8 cellular contexts compared by ENCODE assay signal in genomic region chr5:16464664-16465543, GRCh38. TPM values are rescaled to one million over a fixed set of nuclear protein-coding genes. Genes with fewer than 3 reads are reported as not detected.
A peak's percentile ranks its signal among the peaks of the same experiment; 100 is the strongest.
DNase-seq lines count a peak whose midpoint lies in the region; ATAC-seq and TF ChIP-seq lines count a peak whose summit lies in the region.

No MANE protein-coding gene starts in this region.

- no peaks in the 10 kb centered on the region for H3K9me3 Mint-ChIP-seq in activated T-cell treated with anti-CD3 and anti-CD28 coated beads, Interleukin-2, amount 50 U/mL, for 72 hours

- intact Hi-C loops in A673 (cut with micrococcal nuclease; ENCODE audit: unreplicated experiment): no loop called here
- intact Hi-C loops in heart right ventricle (cut with DNase I): loop anchor here in 3 of 10 donors (2.0 to 5.0 kb wide), 2 partner anchors 202 kb away; no protein-coding TSS in a partner anchor
- intact Hi-C loops in gastrocnemius medialis (cut with DNase I; ENCODE audit: low total_unique reads): loop anchor here (2.0 to 10.0 kb wide), 2 partner anchors 86 to 470 kb away; partner anchors contain the start of gene MYO10

- peak overlapping the region; percentile 98 to 99 for H3K4me3 Mint-ChIP-seq in activated T-cell treated with anti-CD3 and anti-CD28 coated beads, Interleukin-2, amount 50 U/mL, for 72 hours

- H3K27me3 Mint-ChIP-seq in activated T-cell treated with anti-CD3 and anti-CD28 coated beads, Interleukin-2, amount 50 U/mL, for 72 hours (ENCODE audit: low read depth): no peaks in the 10 kb centered on the region

- H3K27ac Mint-ChIP-seq in activated T-cell treated with anti-CD3 and anti-CD28 coated beads, Interleukin-2, amount 50 U/mL, for 72 hours: peak overlapping the region; percentile 93

- H3K36me3 ChIP-seq in A673 (ENCODE audit: insufficient read depth, low read length, poor library complexity, severe bottlenecking): peaks cover 37% of the 10 kb centered on the region
- peaks cover 0 to 41% (median 17%) of the 10 kb centered on the region in 9 donors for H3K36me3 ChIP-seq in heart right ventricle
- peaks cover 0 to 22% of the 10 kb centered on the region in 2 donors for H3K36me3 ChIP-seq in gastrocnemius medialis

- in situ Hi-C loops in gastrocnemius medialis (cut with MboI; ENCODE audit: low sequenced_read_pairs in 4 of 4): loop anchor here in 3 of 4 donors (25.0 kb wide), 2 partner anchors 322 to 722 kb away; no protein-coding TSS in a partner anchor

- POLR2A ChIA-PET in A673 (lab: Charles Lee; ENCODE audit: low non-redundant PET): no interaction called here

- H3K4me1 Mint-ChIP-seq in activated T-cell treated with anti-CD3 and anti-CD28 coated beads, Interleukin-2, amount 50 U/mL, for 72 hours (ENCODE audit: low read depth): peaks cover 83% of the 10 kb centered on the region

- TF ChIP-seq POLR2A in gastrocnemius medialis (IDR thresholded peaks at IDR 0.05): no peak

- no peak for TF ChIP-seq CTCF in A673 (conservative IDR thresholded peaks at IDR 0.05; ENCODE audit: low read depth, low read length)
- TF ChIP-seq CTCF in HL-60 (IDR thresholded peaks at IDR 0.05; ENCODE audit: insufficient read depth, low read length): no peak
- no peak for TF ChIP-seq CTCF in heart right ventricle (IDR thresholded peaks at IDR 0.05)
- TF ChIP-seq CTCF in gastrocnemius medialis (IDR thresholded peaks at IDR 0.05 in 4 of 5, conservative IDR thresholded peaks at IDR 0.05 in 1 of 5): no peak

- no peaks in the 10 kb centered on the region for H3K27me3 ChIP-seq in A673 (replicated peaks; ENCODE audit: insufficient read depth, low read depth, low read length, poor library complexity)
- H3K27me3 ChIP-seq in HL-60 (ENCODE audit: insufficient read depth, poor library complexity, severe bottlenecking): no peaks in the 10 kb centered on the region
- H3K27me3 ChIP-seq in heart right ventricle: no peaks in the 10 kb centered on the region
- H3K27me3 ChIP-seq in gastrocnemius medialis: no peaks in the 10 kb centered on the region

- BruUV-seq in A673 (replicated peaks; lab: Mats Ljungman, UMichigan): TSS peak; percentile 75

- H3K27ac ChIP-seq in A673 (ENCODE audit: low read depth, low read length, poor library complexity, severe bottlenecking): peak overlapping the region; percentile 90
- H3K27ac ChIP-seq in HL-60 (replicated peaks): peak overlapping the region; percentile 89
- peak overlapping the region; percentile 18 to 96 (median 91) for H3K27ac ChIP-seq in heart right ventricle
- peak overlapping the region; percentile 87 to 94 (median 92) for H3K27ac ChIP-seq in gastrocnemius medialis

- H3K4me3 ChIP-seq in A673 (ENCODE audit: low read depth, low read length, poor library complexity, severe bottlenecking) (peak overlapping the region; percentile 91), HL-60 (replicated peaks; ENCODE audit: insufficient read depth, low read length) (peak overlapping the region; percentile 99), heart right ventricle (peak overlapping the region; percentile 53 to 99 (median 90)), gastrocnemius medialis (peak overlapping the region; percentile 78 to 97 (median 92))

- no peak for DNase-seq in A673 (ENCODE audit: low spot score)
- peak in 1 of 2 experiments; percentile 42 for DNase-seq in HL-60 (ENCODE audit: low read depth in 1 of 2, low spot score in 1 of 2)
- DNase-seq in activated T-cell treated with anti-CD3 and anti-CD28 coated beads, Interleukin-2, amount 50 U/mL, for 72 hours: no peak
- no peak for DNase-seq in heart right ventricle
- no peak for DNase-seq in gastrocnemius medialis
- DNase-seq in NCI-H2081 treated with DMSO at 0.1 percent for 48 hours (lab: John Stamatoyannopoulos, UW): no peak

- H3K4me1 ChIP-seq in A673 (ENCODE audit: insufficient read depth, low read length, poor library complexity, severe bottlenecking): peaks cover 24% of the 10 kb centered on the region
- H3K4me1 ChIP-seq in heart right ventricle: peaks cover 3 to 88% (median 63%) of the 10 kb centered on the region in 9 donors
- peaks cover 84 to 85% of the 10 kb centered on the region in 2 donors for H3K4me1 ChIP-seq in gastrocnemius medialis

- 4 to 6% methylated on average over 40 of the region's 40 CpGs for WGBS in heart right ventricle, 2 donors

- CTCF ChIA-PET in A673 (lab: Charles Lee): interaction anchor here (0.7 kb wide), 1 partner anchor 9 kb away, joined by 5 read pairs; no protein-coding TSS in a partner anchor

- ATAC-seq in activated T-cell treated with anti-CD3 and anti-CD28 coated beads, Interleukin-2, amount 50 U/mL, for 72 hours (replicated peaks in 1 of 2): no peak
- peak in 4 of 8 donors; percentile 0 to 25 (median 0) for ATAC-seq in heart right ventricle
- ATAC-seq in gastrocnemius medialis: no peak
- ATAC-seq in HG02938 (IDR thresholded peaks at IDR 0.05; ENCODE audit: unreplicated experiment): no peak
- ATAC-seq in GM19328 (IDR thresholded peaks at IDR 0.05; ENCODE audit: unreplicated experiment): no peak

- H3K36me3 Mint-ChIP-seq in activated T-cell treated with anti-CD3 and anti-CD28 coated beads, Interleukin-2, amount 50 U/mL, for 72 hours (ENCODE audit: insufficient read depth in 2 of 2): peaks cover 22 to 30% of the 10 kb centered on the region in 2 donors

- H3K9me3 ChIP-seq in A673 (ENCODE audit: low read depth, low read length, poor library complexity, severe bottlenecking): no peaks in the 10 kb centered on the region
- H3K9me3 ChIP-seq in heart right ventricle: no peaks in the 10 kb centered on the region
- H3K9me3 ChIP-seq in gastrocnemius medialis: no peaks in the 10 kb centered on the region

RNA-seq across cellular contexts. Expression of gene ZNF622, which starts 0.7 kb away (rescaled TPM):
- total RNA-seq in A673 (2021) (31.3 and 36.0 TPM in 2 replicates), heart right ventricle (10 to 100 TPM; 41.9 to 74.0 (median 54.9) TPM), gastrocnemius medialis (100 to 1,000 TPM in 2 of 4 donors, 10 to 100 TPM in 2; 44.8 to 150 (median 75.1) TPM)
- 10 to 100 TPM; 40.0 to 42.7 TPM for total RNA-seq in activated T-cell treated with anti-CD3 and anti-CD28 coated beads, Interleukin-2, amount 50 U/mL, for 72 hours
- 100 to 1,000 TPM in 1 of 2 donors, 10 to 100 TPM in 1; 29.6 to 103 TPM for polyA plus RNA-seq in heart right ventricle
